ENCODE assay signal across 8 cellular contexts in the genomic region with DNA sequence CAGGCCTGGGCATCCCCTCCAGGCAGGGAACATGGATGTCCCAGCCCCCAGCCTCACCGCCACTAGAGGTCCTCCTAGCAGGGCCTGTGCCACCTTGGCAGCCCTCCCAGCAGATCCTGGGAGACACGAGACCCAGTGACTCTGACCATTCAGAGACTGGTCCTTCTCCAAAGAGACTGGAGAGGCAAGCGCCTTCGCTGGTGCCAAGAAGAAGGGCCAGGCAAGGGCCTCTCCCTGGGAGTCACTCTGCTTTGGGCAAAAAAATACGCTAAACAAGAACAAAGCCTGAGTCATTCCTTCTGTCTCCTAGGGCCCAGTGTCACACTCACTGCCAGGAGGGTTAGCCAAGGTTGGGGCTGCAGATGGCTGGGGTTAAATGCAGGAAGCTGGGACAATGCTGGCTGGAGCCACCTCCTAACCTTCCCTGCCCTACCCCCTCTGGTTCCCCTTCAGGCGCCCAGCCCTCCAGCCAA. TPM values are rescaled to one million over a fixed set of nuclear protein-coding genes. Genes with fewer than 3 reads are reported as not detected.
DNase-seq lines count a peak whose midpoint lies in the region; ATAC-seq, FAIRE-seq and TF ChIP-seq lines count a peak whose summit lies in the region.

No MANE protein-coding gene starts in this region.

- intact Hi-C loops in kidney (cut with DNase I), result no loop called here

- H3K27ac ChIP-seq in A549 (no peak overlapping the region), H9 (ENCODE audit: insufficient read length, low read depth, low read length) (no peak overlapping the region), kidney (ENCODE audit: low read depth in 2 of 2, low read length in 2 of 2) (no peak overlapping the region)

- H3K79me2 ChIP-seq in H9 (ENCODE audit: insufficient read depth, low read length), result no peaks in the 10 kb centered on the region

- no peak overlapping the region for H4K8ac ChIP-seq in H9 (replicated peaks; ENCODE audit: insufficient read length, low read depth, low read length)

- no peak overlapping the region for H3K23ac ChIP-seq in H9 (ENCODE audit: insufficient read length, low read depth, low read length)

- no peak for TF ChIP-seq EP300 in A549 (IDR thresholded peaks at IDR 0.05)

- H3K9ac ChIP-seq in H9 (ENCODE audit: extremely low read depth, insufficient read length, low read length) (no peak overlapping the region), kidney (ENCODE audit: low read length in 2 of 2) (no peak overlapping the region)

- no peak overlapping the region for H3K56ac ChIP-seq in H9 (ENCODE audit: insufficient read length, low read depth, low read length)

- no peak overlapping the region for H2BK120ac ChIP-seq in H9 (ENCODE audit: low read depth, low read length, poor library complexity, severe bottlenecking)

- H2BK15ac ChIP-seq in H9 (ENCODE audit: low read depth, low read length), result no peak overlapping the region

- no peak overlapping the region for H2BK5ac ChIP-seq in H9 (ENCODE audit: insufficient read length, low read length)

- no peaks in the 10 kb centered on the region for H3K4me1 ChIP-seq in A549
- H3K4me1 ChIP-seq in H9 (ENCODE audit: insufficient read depth, low read length), result no peaks in the 10 kb centered on the region
- H3K4me1 ChIP-seq in kidney (ENCODE audit: control insufficient read depth in 1 of 2, insufficient read depth in 1 of 2, low read depth in 1 of 2, low read length in 2 of 2), result no peaks in the 10 kb centered on the region

- no peak overlapping the region for H3K27ac Mint-ChIP-seq in H9

- H3K27me3 ChIP-seq in H9 (ENCODE audit: insufficient read depth, low read length), result no peaks in the 10 kb centered on the region; the same call in 1 of the 2 replicates

- no peaks in the 10 kb centered on the region for H3K9me3 ChIP-seq in A549
- no peaks in the 10 kb centered on the region for H3K9me3 ChIP-seq in H9 (ENCODE audit: control insufficient read depth, low read depth, low read length)
- H3K9me3 ChIP-seq in kidney (ENCODE audit: control insufficient read depth in 1 of 2, low read length in 2 of 2), result no peaks in the 10 kb centered on the region

- no peak overlapping the region for H3K4me3 ChIP-seq in A549
- no peak overlapping the region for H3K4me3 ChIP-seq in astrocyte of the cerebellum (ENCODE audit: low read depth, low read length)
- no peak overlapping the region for H3K4me3 ChIP-seq in kidney (ENCODE audit: low read length in 2 of 2)

- no peak overlapping the region for H2AK5ac ChIP-seq in H9 (ENCODE audit: insufficient read length, low read length)

- no peak overlapping the region for H3K14ac ChIP-seq in H9 (ENCODE audit: insufficient read depth, low read length)

- no peak overlapping the region for H2BK12ac ChIP-seq in H9 (ENCODE audit: insufficient read length, low read depth, low read length)

- no peak for TF ChIP-seq POLR2A in A549 (IDR thresholded peaks at IDR 0.05; ENCODE audit: low read length)

- POLR2A ChIA-PET in A549 (lab: Yijun Ruan, JAX), result no interaction called here

- no peak overlapping the region for H3K4me3 Mint-ChIP-seq in H9

- 77% methylated on average over 5 of the region's 6 CpGs for WGBS in A549 (ENCODE audit: missing lambda C conversion rate)
- no CpG with 5 or more reads among the region's 6 CpGs for WGBS in H9 (ENCODE audit: extremely low coverage, insufficient read length, low lambda C conversion rate)

- no peak overlapping the region for H3K4ac ChIP-seq in H9 (ENCODE audit: low read depth, low read length)

- no peaks in the 10 kb centered on the region for H3K4me1 Mint-ChIP-seq in H9

- no peak overlapping the region for H4K5ac ChIP-seq in H9 (ENCODE audit: insufficient read length, low read depth, low read length)

- H3K36me3 Mint-ChIP-seq in H9 (ENCODE audit: insufficient read depth in 1 of 3, low read depth in 3 of 3), result no peaks in the 10 kb centered on the region

- ATAC-seq in A549 (peak; percentile 40 to 84; a peak in 3 of 6 replicates), HG02870 (IDR thresholded peaks at IDR 0.05; ENCODE audit: unreplicated experiment) (no peak), HG02852 (IDR thresholded peaks at IDR 0.05; ENCODE audit: unreplicated experiment) (no peak)

- H3K18ac ChIP-seq in H9 (ENCODE audit: insufficient read length, low read depth, low read length), result no peak overlapping the region

- no peaks in the 10 kb centered on the region for H3K79me1 ChIP-seq in H9 (ENCODE audit: insufficient read depth, low read depth, low read length, poor library complexity, severe bottlenecking)

- H4K20me1 ChIP-seq in H9 (ENCODE audit: control insufficient read depth, insufficient read depth, insufficient read length), result no peaks in the 10 kb centered on the region

- no peaks in the 10 kb centered on the region for H3K23me2 ChIP-seq in H9 (ENCODE audit: insufficient read length, low read depth, low read length, poor library complexity, severe bottlenecking)

- no peak overlapping the region for H4K91ac ChIP-seq in H9 (ENCODE audit: insufficient read length, low read depth, low read length)

- no peaks in the 10 kb centered on the region for H3K36me3 ChIP-seq in kidney (ENCODE audit: control insufficient read depth in 1 of 2, insufficient read depth in 2 of 2, low read length in 2 of 2)

- peaks cover 5% of the 10 kb centered on the region for H3K27me3 Mint-ChIP-seq in H9 (ENCODE audit: low read depth)

- CTCF ChIA-PET in A549 (lab: Yijun Ruan, JAX), result interaction anchor here (1.1 kb wide), 1 partner anchor 158 kb away, joined by 3 read pairs; no protein-coding TSS in a partner anchor

- H3K9me3 Mint-ChIP-seq in H9, result no peaks in the 10 kb centered on the region

- DNase-seq in A549 (ENCODE audit: low read depth in 1 of 2, low spot score in 1 of 2) (peak; percentile 16 to 29), H9 (peak; percentile 74), astrocyte of the cerebellum (ENCODE audit: low read depth) (no peak), iPS-NIHi7 (ENCODE audit: extremely low spot score) (peak; percentile 81), urothelium cell line (ENCODE audit: low spot score) (no peak), kidney (no peak)

- FAIRE-seq in A549 (lab: Jason Lieb, UNC) (no peak), urothelium cell line (lab: Jason Lieb, UNC) (no peak), kidney (lab: Jason Lieb, UNC) (no peak)

- no peak overlapping the region for H3T11ph ChIP-seq in H9 (ENCODE audit: low read length)

- in situ Hi-C loops in astrocyte of the cerebellum (cut with HindIII; ENCODE audit: low sequenced_read_pairs), result no loop called here

- no peak overlapping the region for H3K4me2 ChIP-seq in A549
- H3K4me2 ChIP-seq in H9 (ENCODE audit: insufficient read depth, insufficient read length, low read length), result no peak overlapping the region

- no peak overlapping the region for H2AFZ ChIP-seq in H9 (ENCODE audit: low read length)

- TF ChIP-seq CTCF in A549 (IDR thresholded peaks at IDR 0.05) (peak; percentile 16; the same call in 1 of the 3 replicates), H9 (conservative IDR thresholded peaks at IDR 0.05) (peak; percentile 66), astrocyte of the cerebellum (IDR thresholded peaks at IDR 0.05; ENCODE audit: low read depth, low read length, missing control alignments) (peak; percentile 14), kidney (IDR thresholded peaks at IDR 0.05; ENCODE audit: borderline replicate concordance, extremely low read depth, insufficient read depth) (no peak)

- no peak overlapping the region for H2BK20ac ChIP-seq in H9 (ENCODE audit: low read depth, low read length, poor library complexity, severe bottlenecking)

- TF ChIP-seq RAD21 in A549 (conservative IDR thresholded peaks at IDR 0.05 in 1 of 2, IDR thresholded peaks at IDR 0.05 in 1 of 2), result peak in 1 of 2 experiments; percentile 22; a peak in 1 of 5 replicates

TF ChIP-seq in A549, 52 proteins besides CTCF, POLR2A, EP300 and RAD21:
- TF ChIP-seq, protein P1, sequence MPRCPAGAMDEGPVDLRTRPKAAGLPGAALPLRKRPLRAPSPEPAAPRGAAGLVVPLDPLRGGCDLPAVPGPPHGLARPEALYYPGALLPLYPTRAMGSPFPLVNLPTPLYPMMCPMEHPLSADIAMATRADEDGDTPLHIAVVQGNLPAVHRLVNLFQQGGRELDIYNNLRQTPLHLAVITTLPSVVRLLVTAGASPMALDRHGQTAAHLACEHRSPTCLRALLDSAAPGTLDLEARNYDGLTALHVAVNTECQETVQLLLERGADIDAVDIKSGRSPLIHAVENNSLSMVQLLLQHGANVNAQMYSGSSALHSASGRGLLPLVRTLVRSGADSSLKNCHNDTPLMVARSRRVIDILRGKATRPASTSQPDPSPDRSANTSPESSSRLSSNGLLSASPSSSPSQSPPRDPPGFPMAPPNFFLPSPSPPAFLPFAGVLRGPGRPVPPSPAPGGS (IDR thresholded peaks at IDR 0.05), result no peak
- no peak for TF ChIP-seq EHF (CRISPR knock-in tag; IDR thresholded peaks at IDR 0.05)
TF ChIP-seq in A549: peak in this region for 0.

RNA-seq across cellular contexts. Expression of a gene that starts 35.3 kb away (rescaled TPM):
- not detected in 2 replicates for polyA plus RNA-seq in A549 (2011; rRNA removed)
- polyA plus RNA-seq in A549 (2012; cell fraction: cytosol; rRNA removed), result not detected in 2 replicates
- not detected in 2 replicates for polyA plus RNA-seq in A549 (2012; cell fraction: nucleus; rRNA removed)
- not detected in 3 replicates for polyA plus RNA-seq in A549 (2017; fragmentation: RNase III; extraction: RNeasy Plus Mini Kit Qiagen cat#74134 plus additional on column Dnase treatment)
- polyA minus RNA-seq in A549 (2011; rRNA and poly(A)+ RNA removed), result not detected in 2 replicates
- total RNA-seq in H9 (2021), result not detected in 2 replicates
- total RNA-seq in kidney, result not detected
- polyA plus RNA-seq in kidney (ENCODE audit: insufficient read depth, low read depth, low replicate concordance), result not detected

Comparison
In these comparisons a context has a peak if more than half of its experiments do, and no peak if none do; other contexts are left out.
1. ATAC-seq: peak in A549 (2 of 2); none in HG02870 (single experiment) and HG02852 (single experiment).
2. DNase-seq: peak in A549 (2 of 2), H9 (single experiment) and iPS-NIHi7 (single experiment); none in astrocyte of the cerebellum (single experiment), urothelium cell line (single experiment) and kidney (single experiment).